15 cellular contexts compared by ENCODE assay signal in genomic region chr3:16266714-16267113, GRCh38. TPM values are rescaled to one million over a fixed set of nuclear protein-coding genes. Genes with fewer than 3 reads are reported as not detected.
DNase-seq lines count a peak whose midpoint lies in the region; ATAC-seq, FAIRE-seq and TF ChIP-seq lines count a peak whose summit lies in the region.
"Had no signal": no experiment of that assay in that cellular context is flagged by ENCODE, and none has a peak within 500 bp of the region (broad histone marks: within the 10 kb centered on the region; RNA-seq: fewer than 3 reads in every experiment).

No MANE protein-coding gene starts in this region.

- H3K9me3 ChIP-seq in T-helper 17 cell (ENCODE audit: control insufficient read depth, low read length, poor library complexity, severe bottlenecking) = no peaks in the 10 kb centered on the region
- no peaks in the 10 kb centered on the region for H3K9me3 ChIP-seq in small intestine (ENCODE audit: control insufficient read depth, low read depth)
- no peaks in the 10 kb centered on the region for H3K9me3 ChIP-seq in left lung
- H3K9me3 ChIP-seq: HAP-1, thoracic aorta had no signal

- WGBS in small intestine, 3 donors = 64 to 81% (median 73%) methylated on average over 3 of the region's 3 CpGs

- H3K36me3 Mint-ChIP-seq in activated T-cell treated with anti-CD3 and anti-CD28 coated beads, Interleukin-2, amount 50 U/mL, for 24 hours (ENCODE audit: low read depth) = peaks cover 48% of the 10 kb centered on the region
- no peaks in the 10 kb centered on the region for H3K36me3 Mint-ChIP-seq in T-helper 17 cell (ENCODE audit: low read depth)

- no peaks in the 10 kb centered on the region for H3K27me3 Mint-ChIP-seq in activated T-cell treated with anti-CD3 and anti-CD28 coated beads, Interleukin-2, amount 50 U/mL, for 24 hours
- no peaks in the 10 kb centered on the region for H3K27me3 Mint-ChIP-seq in T-helper 17 cell
- H3K27me3 Mint-ChIP-seq: naive B cell had no signal

- peaks cover 40% of the 10 kb centered on the region for H3K4me1 Mint-ChIP-seq in activated T-cell treated with anti-CD3 and anti-CD28 coated beads, Interleukin-2, amount 50 U/mL, for 24 hours (ENCODE audit: low read depth)
- peaks cover 13% of the 10 kb centered on the region for H3K4me1 Mint-ChIP-seq in T-helper 17 cell

- H3K27me3 ChIP-seq in foreskin keratinocyte (no peaks in the 10 kb centered on the region), small intestine (ENCODE audit: control insufficient read depth in 2 of 2, insufficient read depth in 2 of 2, low read length in 2 of 2) (no peaks in the 10 kb centered on the region), left lung (no peaks in the 10 kb centered on the region)

- no peaks in the 10 kb centered on the region for H3K9me3 Mint-ChIP-seq in activated T-cell treated with anti-CD3 and anti-CD28 coated beads, Interleukin-2, amount 50 U/mL, for 24 hours
- H3K9me3 Mint-ChIP-seq: naive B cell had no signal

- peaks cover 7% of the 10 kb centered on the region for H3K4me1 ChIP-seq in foreskin keratinocyte
- H3K4me1 ChIP-seq in small intestine (ENCODE audit: control insufficient read depth in 2 of 2, insufficient read depth in 1 of 2, low read depth in 1 of 2, low read length in 1 of 2) = peaks cover 5 to 7% of the 10 kb centered on the region in 2 donors
- H3K4me1 ChIP-seq in left lung = peaks cover 16 to 49% of the 10 kb centered on the region in 2 donors

- H3K27ac ChIP-seq in foreskin keratinocyte = no peak overlapping the region
- peak overlapping the region in 1 of 2 donors; percentile 30 for H3K27ac ChIP-seq in small intestine (ENCODE audit: low read depth in 1 of 2, low read length in 1 of 2)
- H3K27ac ChIP-seq in left lung = no peak overlapping the region
- H3K27ac ChIP-seq: thoracic aorta had no signal

- intact Hi-C loops in left lung (cut with DNase I) = no loop called here

- peak overlapping the region; percentile 89 for H3K4me3 Mint-ChIP-seq in activated T-cell treated with anti-CD3 and anti-CD28 coated beads, Interleukin-2, amount 50 U/mL, for 24 hours
- H3K4me3 Mint-ChIP-seq in T-helper 17 cell = no peak overlapping the region

- no peak for ATAC-seq in T-helper 17 cell
- ATAC-seq in foreskin keratinocyte = peak; percentile 9
- ATAC-seq in left lung = no peak

- FAIRE-seq in small intestine (lab: Jason Lieb, UNC) = no peak
- FAIRE-seq: G401.6 had no signal

- H3K36me3 ChIP-seq in small intestine (ENCODE audit: control insufficient read depth in 2 of 2, insufficient read depth in 2 of 2, low read length in 2 of 2) (peaks cover 0 to 5% of the 10 kb centered on the region in 2 donors), left lung (peaks cover 0 to 23% of the 10 kb centered on the region in 2 donors)
- H3K36me3 ChIP-seq: thoracic aorta had no signal

- DNase-seq in activated T-cell treated with anti-CD3 and anti-CD28 coated beads, Interleukin-2, amount 50 U/mL, for 24 hours = no peak
- DNase-seq in activated T-cell treated with anti-CD3 and anti-CD28 coated beads for 4 hours (no peak), T-helper 17 cell (no peak), foreskin keratinocyte (peak in 1 of 2 donors; percentile 48), small intestine (peak; percentile 18), left lung (no peak), AG08395 (ENCODE audit: low spot score) (no peak), globus pallidus (ENCODE audit: low spot score) (no peak)
- DNase-seq: activated gamma-delta T cell; naive B cell; NCI-H1092; stimulated activated CD4-positive, alpha-beta T cell treated with anti-CD3 and anti-CD28 coated beads, Interleukin-4, amount 100 ng/mL, for 1 hour had no signal

- H3K4me3 ChIP-seq in small intestine (ENCODE audit: low read depth in 1 of 2, low read length in 2 of 2) (peak overlapping the region in 1 of 2 donors; percentile 45), left lung (no peak overlapping the region)
- H3K4me3 ChIP-seq: thoracic aorta had no signal

- H3K27ac Mint-ChIP-seq in activated T-cell treated with anti-CD3 and anti-CD28 coated beads, Interleukin-2, amount 50 U/mL, for 24 hours = peak overlapping the region; percentile 80
- peak overlapping the region; percentile 98 for H3K27ac Mint-ChIP-seq in T-helper 17 cell

- TF ChIP-seq CTCF in foreskin keratinocyte (conservative IDR thresholded peaks at IDR 0.05) = no peak
- TF ChIP-seq CTCF in left lung (IDR thresholded peaks at IDR 0.05) = no peak

RNA-seq across cellular contexts. Expression of gene OXNAD1, which starts 1.7 kb away (rescaled TPM):
- 10 to 100 TPM; 73.1 to 89.3 TPM for total RNA-seq in T-helper 17 cell
- total RNA-seq in foreskin keratinocyte = 13.3 and 14.9 TPM in 2 replicates
- 7.9 and 10.2 TPM in 2 replicates for polyA plus RNA-seq in foreskin keratinocyte
- 10 to 100 TPM; 15.3 to 28.4 (median 16.5) TPM for polyA plus RNA-seq in small intestine
- 10 to 100 TPM in 1 of 2 donors, 1 to 10 TPM in 1; 8.4 to 14.3 TPM for total RNA-seq in left lung

RNA-seq across cellular contexts. Expression of gene DPH3, which starts 2.0 kb away (rescaled TPM):
- 10 to 100 TPM; 16.1 to 22.8 TPM for total RNA-seq in T-helper 17 cell
- total RNA-seq in foreskin keratinocyte = 18.5 and 20.4 TPM in 2 replicates
- 30.6 and 31.0 TPM in 2 replicates for polyA plus RNA-seq in foreskin keratinocyte
- polyA plus RNA-seq in small intestine = 10 to 100 TPM; 16.6 to 38.0 (median 35.7) TPM
- 10 to 100 TPM; 21.9 to 30.4 TPM for total RNA-seq in left lung
